Comparison of ENCODE assay signal across 18 cellular contexts in genomic region chr3:10546181-10546624, GRCh38. TPM values are rescaled to one million over a fixed set of nuclear protein-coding genes. Genes with fewer than 3 reads are reported as not detected.
DNase-seq lines count a peak whose midpoint lies in the region; ATAC-seq and TF ChIP-seq lines count a peak whose summit lies in the region.
"Had no signal": no experiment of that assay in that cellular context is flagged by ENCODE, and none has a peak within 500 bp of the region (broad histone marks: within the 10 kb centered on the region; RNA-seq: fewer than 3 reads in every experiment).

No MANE protein-coding gene starts in this region.

- intact Hi-C loops in posterior cingulate gyrus (cut with DNase I) = no loop called here

- no peaks in the 10 kb centered on the region for H3K4me1 Mint-ChIP-seq in type B pancreatic cell (ENCODE audit: unreplicated experiment)

- no peak overlapping the region for H3K4me3 Mint-ChIP-seq in type B pancreatic cell
- H3K4me3 Mint-ChIP-seq: CD4-positive, alpha-beta T cell had no signal

- peaks cover 11% of the 10 kb centered on the region for H3K27me3 Mint-ChIP-seq in type B pancreatic cell

- H3K4me3 ChIP-seq in coronary artery = no peak overlapping the region
- H3K4me3 ChIP-seq: MG63 had no signal

- no peaks in the 10 kb centered on the region for H3K9me3 Mint-ChIP-seq in type B pancreatic cell

- H3K27ac Mint-ChIP-seq in type B pancreatic cell = no peak overlapping the region
- H3K27ac Mint-ChIP-seq: CD4-positive, alpha-beta T cell had no signal

- H3K27ac ChIP-seq in coronary artery = no peak overlapping the region

- no peak for ATAC-seq in left lobe of liver

- DNase-seq in activated effector memory CD4-positive, alpha-beta T cell treated with anti-CD3 and anti-CD28 coated beads, Interleukin-2, amount 50 U/mL, for 16 hours = peak; percentile 39
- no peak for DNase-seq in activated effector memory CD4-positive, alpha-beta T cell treated with Interleukin-2 at 50 U/mL for 16 hours
- DNase-seq in coronary artery (ENCODE audit: low spot score) (peak; percentile 50), left lobe of liver (ENCODE audit: low spot score) (peak; percentile 6), type B pancreatic cell (ENCODE audit: extremely low spot score, unreplicated experiment) (peak; percentile 54), posterior cingulate gyrus (no peak), HuH-7.5 (ENCODE audit: low spot score) (no peak), C1 segment of cervical spinal cord (lab: John Stamatoyannopoulos, UW) (no peak)
- DNase-seq: AML-193; Calu3; CD4-positive, alpha-beta T cell; DMS79; MG63; NCI-H1105 treated with DMSO at 0.1 percent for 48 hours; NCI-H187; NCI-H446; NCI-H774 had no signal

- TF ChIP-seq CTCF in coronary artery (IDR thresholded peaks at IDR 0.05) (no peak), type B pancreatic cell (conservative IDR thresholded peaks at IDR 0.05) (no peak)

- H3K36me3 Mint-ChIP-seq in type B pancreatic cell = no peaks in the 10 kb centered on the region

RNA-seq across cellular contexts. Expression of gene ATP2B2, which starts 40.8 kb away (rescaled TPM):
- total RNA-seq in left lobe of liver (37.9 TPM), type B pancreatic cell (ENCODE audit: low replicate concordance) (0.31 and 0.76 TPM in 2 replicates)
- total RNA-seq: Calu3; CD4-positive, alpha-beta T cell; G401 had no signal

Comparison
In these comparisons a context has a peak if more than half of its experiments do, and no peak if none do; other contexts are left out.
1. DNase-seq: peak in activated effector memory CD4-positive, alpha-beta T cell treated with anti-CD3 and anti-CD28 coated beads, Interleukin-2, amount 50 U/mL, for 16 hours (single experiment), coronary artery (single experiment), left lobe of liver (single experiment) and type B pancreatic cell (single experiment); none in activated effector memory CD4-positive, alpha-beta T cell treated with Interleukin-2 at 50 U/mL for 16 hours (single experiment), posterior cingulate gyrus (0 of 10), HuH-7.5 (single experiment) and C1 segment of cervical spinal cord (0 of 14).
2. RNA of gene ATP2B2, which starts 40.8 kb away (total RNA-seq): 37.9 TPM in left lobe of liver (single experiment); 0.31 to 0.76 TPM in type B pancreatic cell; every median in the first group is over 10 times any median in the second.